ENCODE assay signal across 1 cellular context in genomic region chr11:61879152-61879551, GRCh38.
TF ChIP-seq lines count a peak whose summit lies in the region.

No MANE protein-coding gene starts in this region.

TF ChIP-seq in H1, 55 proteins besides CTCF, POLR2A, EP300 and RAD21:
- no peak for TF ChIP-seq SP1 (IDR thresholded peaks at IDR 0.05; ENCODE audit: low read depth, low read length)
- TF ChIP-seq JUN (IDR thresholded peaks at IDR 0.05; ENCODE audit: low read depth, low read length), result no peak
- TF ChIP-seq SRF (IDR thresholded peaks at IDR 0.05; ENCODE audit: low read depth, low read length), result no peak
- no peak for TF ChIP-seq CBX8 (IDR thresholded peaks at IDR 0.05; ENCODE audit: borderline replicate concordance, low read depth, low read length)
- no peak for TF ChIP-seq CBX5 (IDR thresholded peaks at IDR 0.05; ENCODE audit: low read depth, low read length)
- TF ChIP-seq CHD1 (IDR thresholded peaks at IDR 0.05; ENCODE audit: low read depth, low read length), result no peak
- TF ChIP-seq MAX (IDR thresholded peaks at IDR 0.05), result no peak
- TF ChIP-seq NRF1 (IDR thresholded peaks at IDR 0.05; ENCODE audit: low read depth, low read length), result no peak
- TF ChIP-seq MAFK (IDR thresholded peaks at IDR 0.05; ENCODE audit: low read depth, low read length), result no peak
- no peak for TF ChIP-seq USF2 (IDR thresholded peaks at IDR 0.05; ENCODE audit: low read length)
- TF ChIP-seq CTBP2 (IDR thresholded peaks at IDR 0.05; ENCODE audit: borderline replicate concordance, insufficient read depth, insufficient read length, low read length), result no peak
- no peak for TF ChIP-seq E2F6 (IDR thresholded peaks at IDR 0.05)
- TF ChIP-seq ZNF274 (IDR thresholded peaks at IDR 0.05; ENCODE audit: borderline replicate concordance, extremely low read depth, low read length), result no peak
- TF ChIP-seq CEBPB (IDR thresholded peaks at IDR 0.05; ENCODE audit: low read depth, low read length), result no peak
- no peak for TF ChIP-seq PHF8 (conservative IDR thresholded peaks at IDR 0.05; ENCODE audit: low read depth, low read length)
- no peak for TF ChIP-seq BRCA1 (IDR thresholded peaks at IDR 0.05; ENCODE audit: low read depth, low read length)
- no peak for TF ChIP-seq CHD2 (IDR thresholded peaks at IDR 0.05; ENCODE audit: low read length)
- TF ChIP-seq RNF2 (IDR thresholded peaks at IDR 0.05; ENCODE audit: borderline replicate concordance, low read depth, low read length, missing control alignments, poor library complexity, severe bottlenecking), result no peak
- TF ChIP-seq GABPA (IDR thresholded peaks at IDR 0.05; ENCODE audit: borderline replicate concordance, insufficient read depth, low read length), result no peak
